1 cellular context compared by ENCODE assay signal in genomic region chr9:134168731-134169130, GRCh38.
TF ChIP-seq lines count a peak whose summit lies in the region.

No MANE protein-coding gene starts in this region.

TF ChIP-seq in GM23338, 12 proteins besides CTCF, POLR2A, EP300 and RAD21 (continued from another document):
- TF ChIP-seq, protein P1, sequence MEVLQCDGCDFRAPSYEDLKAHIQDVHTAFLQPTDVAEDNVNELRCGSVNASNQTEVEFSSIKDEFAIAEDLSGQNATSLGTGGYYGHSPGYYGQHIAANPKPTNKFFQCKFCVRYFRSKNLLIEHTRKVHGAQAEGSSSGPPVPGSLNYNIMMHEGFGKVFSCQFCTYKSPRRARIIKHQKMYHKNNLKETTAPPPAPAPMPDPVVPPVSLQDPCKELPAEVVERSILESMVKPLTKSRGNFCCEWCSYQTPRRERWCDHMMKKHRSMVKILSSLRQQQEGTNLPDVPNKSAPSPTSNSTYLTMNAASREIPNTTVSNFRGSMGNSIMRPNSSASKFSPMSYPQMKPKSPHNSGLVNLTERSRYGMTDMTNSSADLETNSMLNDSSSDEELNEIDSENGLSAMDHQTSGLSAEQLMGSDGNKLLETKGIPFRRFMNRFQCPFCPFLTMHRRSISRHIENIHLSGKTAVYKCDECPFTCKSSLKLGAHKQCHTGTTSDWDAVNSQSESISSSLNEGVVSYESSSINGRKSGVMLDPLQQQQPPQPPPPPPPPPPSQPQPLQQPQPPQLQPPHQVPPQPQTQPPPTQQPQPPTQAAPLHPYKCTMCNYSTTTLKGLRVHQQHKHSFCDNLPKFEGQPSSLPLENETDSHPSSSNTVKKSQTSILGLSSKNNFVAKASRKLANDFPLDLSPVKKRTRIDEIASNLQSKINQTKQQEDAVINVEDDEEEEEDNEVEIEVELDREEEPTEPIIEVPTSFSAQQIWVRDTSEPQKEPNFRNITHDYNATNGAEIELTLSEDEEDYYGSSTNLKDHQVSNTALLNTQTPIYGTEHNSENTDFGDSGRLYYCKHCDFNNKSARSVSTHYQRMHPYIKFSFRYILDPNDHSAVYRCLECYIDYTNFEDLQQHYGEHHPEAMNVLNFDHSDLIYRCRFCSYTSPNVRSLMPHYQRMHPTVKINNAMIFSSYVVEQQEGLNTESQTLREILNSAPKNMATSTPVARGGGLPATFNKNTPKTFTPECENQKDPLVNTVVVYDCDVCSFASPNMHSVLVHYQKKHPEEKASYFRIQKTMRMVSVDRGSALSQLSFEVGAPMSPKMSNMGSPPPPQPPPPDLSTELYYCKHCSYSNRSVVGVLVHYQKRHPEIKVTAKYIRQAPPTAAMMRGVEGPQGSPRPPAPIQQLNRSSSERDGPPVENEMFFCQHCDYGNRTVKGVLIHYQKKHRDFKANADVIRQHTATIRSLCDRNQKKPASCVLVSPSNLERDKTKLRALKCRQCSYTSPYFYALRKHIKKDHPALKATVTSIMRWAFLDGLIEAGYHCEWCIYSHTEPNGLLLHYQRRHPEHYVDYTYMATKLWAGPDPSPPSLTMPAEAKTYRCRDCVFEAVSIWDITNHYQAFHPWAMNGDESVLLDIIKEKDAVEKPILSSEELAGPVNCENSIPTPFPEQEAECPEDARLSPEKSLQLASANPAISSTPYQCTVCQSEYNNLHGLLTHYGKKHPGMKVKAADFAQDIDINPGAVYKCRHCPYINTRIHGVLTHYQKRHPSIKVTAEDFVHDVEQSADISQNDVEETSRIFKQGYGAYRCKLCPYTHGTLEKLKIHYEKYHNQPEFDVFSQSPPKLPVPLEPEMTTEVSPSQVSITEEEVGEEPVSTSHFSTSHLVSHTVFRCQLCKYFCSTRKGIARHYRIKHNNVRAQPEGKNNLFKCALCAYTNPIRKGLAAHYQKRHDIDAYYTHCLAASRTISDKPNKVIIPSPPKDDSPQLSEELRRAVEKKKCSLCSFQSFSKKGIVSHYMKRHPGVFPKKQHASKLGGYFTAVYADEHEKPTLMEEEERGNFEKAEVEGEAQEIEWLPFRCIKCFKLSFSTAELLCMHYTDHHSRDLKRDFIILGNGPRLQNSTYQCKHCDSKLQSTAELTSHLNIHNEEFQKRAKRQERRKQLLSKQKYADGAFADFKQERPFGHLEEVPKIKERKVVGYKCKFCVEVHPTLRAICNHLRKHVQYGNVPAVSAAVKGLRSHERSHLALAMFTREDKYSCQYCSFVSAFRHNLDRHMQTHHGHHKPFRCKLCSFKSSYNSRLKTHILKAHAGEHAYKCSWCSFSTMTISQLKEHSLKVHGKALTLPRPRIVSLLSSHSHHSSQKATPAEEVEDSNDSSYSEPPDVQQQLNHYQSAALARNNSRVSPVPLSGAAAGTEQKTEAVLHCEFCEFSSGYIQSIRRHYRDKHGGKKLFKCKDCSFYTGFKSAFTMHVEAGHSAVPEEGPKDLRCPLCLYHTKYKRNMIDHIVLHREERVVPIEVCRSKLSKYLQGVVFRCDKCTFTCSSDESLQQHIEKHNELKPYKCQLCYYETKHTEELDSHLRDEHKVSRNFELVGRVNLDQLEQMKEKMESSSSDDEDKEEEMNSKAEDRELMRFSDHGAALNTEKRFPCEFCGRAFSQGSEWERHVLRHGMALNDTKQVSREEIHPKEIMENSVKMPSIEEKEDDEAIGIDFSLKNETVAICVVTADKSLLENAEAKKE (CRISPR knock-in tag; IDR thresholded peaks at IDR 0.05) = no peak
- TF ChIP-seq POLR2AphosphoS5 (IDR thresholded peaks at IDR 0.05; ENCODE audit: low read depth) (no peak), ZNF331 (CRISPR knock-in tag; IDR thresholded peaks at IDR 0.05; ENCODE audit: low read depth) (no peak), REST (IDR thresholded peaks at IDR 0.05; ENCODE audit: unreplicated experiment) (no peak), STAT1 (IDR thresholded peaks at IDR 0.05; ENCODE audit: unreplicated experiment) (no peak), NANOG (IDR thresholded peaks at IDR 0.05; ENCODE audit: borderline replicate concordance) (no peak), EZH2 (IDR thresholded peaks at IDR 0.05; ENCODE audit: low read depth, unreplicated experiment) (no peak), ZNF114 (CRISPR knock-in tag; IDR thresholded peaks at IDR 0.05) (no peak)
